In the genomic region with DNA sequence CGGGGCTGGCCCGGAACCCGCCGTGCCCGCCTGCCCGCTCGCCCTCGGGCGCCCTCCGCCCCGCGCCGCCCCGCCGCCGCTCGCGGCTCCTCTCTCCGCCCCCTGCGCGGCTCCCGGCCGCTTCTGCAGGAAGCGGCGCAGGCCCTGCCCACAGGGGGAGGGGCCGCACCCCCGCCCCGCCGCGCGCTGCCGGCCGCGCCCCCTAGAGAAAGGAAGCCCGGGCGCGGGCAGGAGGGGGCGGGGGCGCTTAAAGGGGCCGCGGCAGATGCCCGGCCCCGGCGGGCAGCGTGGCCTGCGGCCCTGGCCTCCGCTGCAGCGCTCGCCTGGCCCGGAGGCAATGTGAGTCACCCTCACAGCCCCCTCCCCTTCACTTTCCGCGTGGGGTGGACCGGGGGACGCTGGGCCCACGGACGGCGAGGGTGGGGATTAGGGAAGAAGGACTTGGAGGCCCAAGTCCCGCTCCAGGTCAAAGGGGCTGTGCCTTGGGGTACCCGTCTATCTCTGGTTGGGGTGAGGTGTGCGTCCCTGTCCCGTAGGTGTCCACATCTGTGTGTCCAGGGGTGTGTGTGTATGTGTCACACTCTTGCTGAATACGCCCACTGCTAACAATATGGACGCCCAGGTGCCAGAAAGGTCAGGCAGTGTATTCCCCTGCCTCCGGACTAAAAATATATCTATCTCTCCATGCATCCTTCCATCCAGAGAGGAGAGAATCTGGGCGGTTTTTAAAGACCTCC, we compare ENCODE assay signal across 8 cellular contexts. TPM values are rescaled to one million over a fixed set of nuclear protein-coding genes. Genes with fewer than 3 reads are reported as not detected.
DNase-seq lines count a peak whose midpoint lies in the region; ATAC-seq, FAIRE-seq and TF ChIP-seq lines count a peak whose summit lies in the region.

A gene with protein sequence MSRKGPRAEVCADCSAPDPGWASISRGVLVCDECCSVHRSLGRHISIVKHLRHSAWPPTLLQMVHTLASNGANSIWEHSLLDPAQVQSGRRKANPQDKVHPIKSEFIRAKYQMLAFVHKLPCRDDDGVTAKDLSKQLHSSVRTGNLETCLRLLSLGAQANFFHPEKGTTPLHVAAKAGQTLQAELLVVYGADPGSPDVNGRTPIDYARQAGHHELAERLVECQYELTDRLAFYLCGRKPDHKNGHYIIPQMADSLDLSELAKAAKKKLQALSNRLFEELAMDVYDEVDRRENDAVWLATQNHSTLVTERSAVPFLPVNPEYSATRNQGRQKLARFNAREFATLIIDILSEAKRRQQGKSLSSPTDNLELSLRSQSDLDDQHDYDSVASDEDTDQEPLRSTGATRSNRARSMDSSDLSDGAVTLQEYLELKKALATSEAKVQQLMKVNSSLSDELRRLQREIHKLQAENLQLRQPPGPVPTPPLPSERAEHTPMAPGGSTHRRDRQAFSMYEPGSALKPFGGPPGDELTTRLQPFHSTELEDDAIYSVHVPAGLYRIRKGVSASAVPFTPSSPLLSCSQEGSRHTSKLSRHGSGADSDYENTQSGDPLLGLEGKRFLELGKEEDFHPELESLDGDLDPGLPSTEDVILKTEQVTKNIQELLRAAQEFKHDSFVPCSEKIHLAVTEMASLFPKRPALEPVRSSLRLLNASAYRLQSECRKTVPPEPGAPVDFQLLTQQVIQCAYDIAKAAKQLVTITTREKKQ (minus strand): TSS at position 125 of the 737 bp plus-strand sequence. CDS start 270 bp downstream, outside the sequence.

- DNase-seq in GM18507 (ENCODE audit: extremely low spot score, insufficient read length, low read depth) (peak; percentile 86), NCI-H2196 (lab: John Stamatoyannopoulos, UW; ENCODE audit: unreplicated experiment) (peak; percentile 73), activated B cell treated with CpG ODN at 0.5 μM for 24 hours (peak; percentile 88), islet precursor cell (peak; percentile 92)
- DNase-seq in central memory CD4-positive, alpha-beta T cell, result peak; percentile 81
- DNase-seq in stimulated activated CD4-positive, alpha-beta T cell treated with anti-CD3 and anti-CD28 coated beads, Interleukin-12 subunit alpha, Interleukin-12 subunit beta, amount 100 ng/mL, for 24 hours (ENCODE audit: low read depth in 2 of 2), result peak; percentile 65 to 73

- H3K9me3 Mint-ChIP-seq in activated B cell treated with CpG ODN at 0.5 μM for 24 hours, result no peaks in the 10 kb centered on the region

- peak; percentile 39 for FAIRE-seq in GM18507 (lab: Jason Lieb, UNC)

- H3K4me3 Mint-ChIP-seq in activated B cell treated with CpG ODN at 0.5 μM for 24 hours, result peak within 1 kb of the TSS; percentile 87

- peak within 1 kb of the TSS; percentile 83 for H3K27ac Mint-ChIP-seq in activated B cell treated with CpG ODN at 0.5 μM for 24 hours

- no peaks in the 10 kb centered on the region for H3K27me3 Mint-ChIP-seq in activated B cell treated with CpG ODN at 0.5 μM for 24 hours

- no peak for TF ChIP-seq CTCF in activated B cell treated with CpG ODN at 0.5 μM for 24 hours (IDR thresholded peaks at IDR 0.05)

- peaks cover 74% of the 10 kb centered on the region for H3K4me1 Mint-ChIP-seq in activated B cell treated with CpG ODN at 0.5 μM for 24 hours

- CTCF ChIA-PET in activated B cell treated with CpG ODN at 0.5 μM for 24 hours (lab: Charles Lee), result no interaction called here

- H3K36me3 Mint-ChIP-seq in activated B cell treated with CpG ODN at 0.5 μM for 24 hours (ENCODE audit: low read depth), result peaks cover 3% of the 10 kb centered on the region

- ATAC-seq in HG03095 (IDR thresholded peaks at IDR 0.05; ENCODE audit: unreplicated experiment) (peak; percentile 38), activated B cell treated with CpG ODN at 0.5 μM for 24 hours (ENCODE audit: low read depth) (peak; percentile 83), GM21526 (IDR thresholded peaks at IDR 0.05; ENCODE audit: low FRiP score, unreplicated experiment) (no peak)

- POLR2A ChIA-PET in activated B cell treated with CpG ODN at 0.5 μM for 24 hours (lab: Charles Lee), result interaction anchor here (1.1 kb wide), 2 partner anchors 26 to 171 kb away, joined by 3 to 4 read pairs; no protein-coding TSS in a partner anchor

- intact Hi-C loops in activated B cell treated with CpG ODN at 0.5 μM for 24 hours (cut with micrococcal nuclease), result loop anchor here (1.0 to 10.0 kb wide), 5 partner anchors 21 to 1233 kb away; a partner anchor contains a TSS

RNA-seq across cellular contexts. Expression of the gene that starts here (rescaled TPM):
- total RNA-seq in activated B cell treated with CpG ODN at 0.5 μM for 24 hours, result 41.7 and 45.3 TPM in 2 replicates
